7 cellular contexts compared by ENCODE assay signal in the genomic region with DNA sequence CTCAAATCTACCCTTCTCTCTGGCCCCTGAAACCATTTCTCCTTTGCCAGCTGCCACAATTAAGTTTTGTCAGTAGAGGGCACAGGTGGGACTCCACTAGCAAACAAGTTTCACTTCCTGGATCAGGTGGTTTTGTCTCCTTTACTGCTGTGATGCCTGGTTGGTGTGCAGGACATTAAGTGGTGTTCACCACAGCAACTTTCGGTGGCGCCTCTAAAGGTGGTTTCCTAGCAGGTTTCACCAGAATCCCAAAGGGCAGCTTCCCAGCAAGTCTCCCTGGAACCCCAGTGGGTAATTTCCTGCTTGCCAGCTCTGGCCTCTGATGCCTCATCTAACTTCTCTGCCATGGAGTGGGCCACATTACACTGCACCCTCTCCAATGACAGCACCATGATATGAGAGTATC. TPM values are rescaled to one million over a fixed set of nuclear protein-coding genes. Genes with fewer than 3 reads are reported as not detected.
DNase-seq lines count a peak whose midpoint lies in the region; ATAC-seq, FAIRE-seq and TF ChIP-seq lines count a peak whose summit lies in the region.

No MANE protein-coding gene starts in this region.

- ATAC-seq in GM21390 (IDR thresholded peaks at IDR 0.05; ENCODE audit: unreplicated experiment) (peak; percentile 99), HG03521 (IDR thresholded peaks at IDR 0.05; ENCODE audit: unreplicated experiment) (peak; percentile 95)
- ATAC-seq in activated CD8-positive, alpha-beta T cell treated with anti-CD3 and anti-CD28 coated beads, Interleukin-2, amount 10 ng/mL, durations not matched to agents 7 days and 5 days: peak; percentile 93

- H3K9me3 Mint-ChIP-seq in activated CD8-positive, alpha-beta T cell treated with anti-CD3 and anti-CD28 coated beads, Interleukin-2, amount 10 ng/mL, durations not matched to agents 7 days and 5 days (ENCODE audit: insufficient read depth): peaks cover 7% of the 10 kb centered on the region

- H3K27me3 Mint-ChIP-seq in activated CD8-positive, alpha-beta T cell treated with anti-CD3 and anti-CD28 coated beads, Interleukin-2, amount 10 ng/mL, durations not matched to agents 7 days and 5 days (ENCODE audit: low read depth): no peaks in the 10 kb centered on the region

- H3K36me3 Mint-ChIP-seq in activated CD8-positive, alpha-beta T cell treated with anti-CD3 and anti-CD28 coated beads, Interleukin-2, amount 10 ng/mL, durations not matched to agents 7 days and 5 days (ENCODE audit: low read depth): peaks cover 69% of the 10 kb centered on the region

- in situ Hi-C loops in GM13977 (cut with MboI; ENCODE audit: low pct_unique_long_range_greater_than_20kb, low sequenced_read_pairs, unreplicated experiment): no loop called here

- peak; percentile 41 for TF ChIP-seq CTCF in GM13977 (IDR thresholded peaks at IDR 0.05; ENCODE audit: extremely low read depth, insufficient read depth, missing control alignments)

- POLR2A ChIA-PET in activated CD8-positive, alpha-beta T cell treated with anti-CD3 and anti-CD28 coated beads, Interleukin-2, amount 10 ng/mL, durations not matched to agents 7 days and 5 days (lab: Charles Lee): interaction anchor here (0.9 to 1.6 kb wide), 2 partner anchors 16 to 41 kb away, joined by 6 to 12 read pairs; a partner anchor contains a TSS

- H3K4me1 Mint-ChIP-seq in activated CD8-positive, alpha-beta T cell treated with anti-CD3 and anti-CD28 coated beads, Interleukin-2, amount 10 ng/mL, durations not matched to agents 7 days and 5 days (ENCODE audit: low read depth): peaks cover 12% of the 10 kb centered on the region

- no peak for FAIRE-seq in RCC 7860 (lab: Jason Lieb, UNC)

- peak overlapping the region; percentile 77 for H3K27ac Mint-ChIP-seq in activated CD8-positive, alpha-beta T cell treated with anti-CD3 and anti-CD28 coated beads, Interleukin-2, amount 10 ng/mL, durations not matched to agents 7 days and 5 days

- CTCF ChIA-PET in activated CD8-positive, alpha-beta T cell treated with anti-CD3 and anti-CD28 coated beads, Interleukin-2, amount 10 ng/mL, durations not matched to agents 7 days and 5 days (lab: Charles Lee): interaction anchor here (0.7 to 3.3 kb wide), 16 partner anchors 8 to 502 kb away, joined by 3 to 37 read pairs (median 6); a partner anchor contains a TSS

- no peak overlapping the region for H3K4me3 Mint-ChIP-seq in activated CD8-positive, alpha-beta T cell treated with anti-CD3 and anti-CD28 coated beads, Interleukin-2, amount 10 ng/mL, durations not matched to agents 7 days and 5 days

- peak; percentile 52 for DNase-seq in GM13977 (ENCODE audit: low spot score)
- DNase-seq in activated CD8-positive, alpha-beta T cell treated with anti-CD3 and anti-CD28 coated beads, Interleukin-2, amount 10 ng/mL, durations not matched to agents 7 days and 5 days: peak; percentile 67
- DNase-seq in renal cortical epithelial cell (ENCODE audit: low read depth): peak; percentile 53
- no peak for DNase-seq in NCI-H345 (lab: John Stamatoyannopoulos, UW)
- DNase-seq in RCC 7860 (ENCODE audit: low spot score): no peak

RNA-seq across cellular contexts. Expression of a gene that starts 16.6 kb away (rescaled TPM):
- 10 to 100 TPM; 65.3 to 65.5 TPM for total RNA-seq in activated CD8-positive, alpha-beta T cell treated with anti-CD3 and anti-CD28 coated beads, Interleukin-2, amount 10 ng/mL, durations not matched to agents 7 days and 5 days
- total RNA-seq in renal cortical epithelial cell: 25.7 and 46.6 TPM in 2 replicates

RNA-seq across cellular contexts. Expression of a gene that starts 40.7 kb away (rescaled TPM):
- total RNA-seq in activated CD8-positive, alpha-beta T cell treated with anti-CD3 and anti-CD28 coated beads, Interleukin-2, amount 10 ng/mL, durations not matched to agents 7 days and 5 days: 10 to 100 TPM; 15.4 to 15.7 TPM
- total RNA-seq in renal cortical epithelial cell: 17.1 and 41.5 TPM in 2 replicates

Comparison
In these comparisons a context has a peak if more than half of its experiments do, and no peak if none do; other contexts are left out.
1. DNase-seq: peak in GM13977 (single experiment), activated CD8-positive, alpha-beta T cell treated with anti-CD3 and anti-CD28 coated beads, Interleukin-2, amount 10 ng/mL, durations not matched to agents 7 days and 5 days (single experiment) and renal cortical epithelial cell (single experiment); none in NCI-H345 (single experiment) and RCC 7860 (single experiment).
2. Peak in every context shown above with its lines, with median percentiles within 50 percentile points of each other: ATAC-seq.